ENCODE assay signal across 1 cellular context in the genomic region with DNA sequence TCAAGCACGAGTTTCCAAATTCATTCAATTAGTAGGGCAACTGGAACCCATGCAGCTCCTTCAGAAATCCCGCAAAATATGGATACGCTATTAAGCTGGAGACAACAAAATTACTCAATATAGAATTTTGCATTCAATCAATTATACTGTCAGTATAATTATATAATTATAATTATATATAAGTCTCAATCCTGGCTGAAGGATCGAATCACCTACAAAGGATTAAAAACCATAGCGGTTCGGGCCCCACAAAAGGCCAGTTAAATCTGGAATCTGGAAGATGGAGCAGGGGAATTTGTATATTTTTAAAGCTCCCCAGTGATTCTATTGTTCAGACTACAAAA.
TF ChIP-seq lines count a peak whose summit lies in the region.

No MANE protein-coding gene starts in this region.

TF ChIP-seq in HepG2, 621 proteins besides CTCF, POLR2A, EP300 and RAD21:
- TF ChIP-seq, protein P1, sequence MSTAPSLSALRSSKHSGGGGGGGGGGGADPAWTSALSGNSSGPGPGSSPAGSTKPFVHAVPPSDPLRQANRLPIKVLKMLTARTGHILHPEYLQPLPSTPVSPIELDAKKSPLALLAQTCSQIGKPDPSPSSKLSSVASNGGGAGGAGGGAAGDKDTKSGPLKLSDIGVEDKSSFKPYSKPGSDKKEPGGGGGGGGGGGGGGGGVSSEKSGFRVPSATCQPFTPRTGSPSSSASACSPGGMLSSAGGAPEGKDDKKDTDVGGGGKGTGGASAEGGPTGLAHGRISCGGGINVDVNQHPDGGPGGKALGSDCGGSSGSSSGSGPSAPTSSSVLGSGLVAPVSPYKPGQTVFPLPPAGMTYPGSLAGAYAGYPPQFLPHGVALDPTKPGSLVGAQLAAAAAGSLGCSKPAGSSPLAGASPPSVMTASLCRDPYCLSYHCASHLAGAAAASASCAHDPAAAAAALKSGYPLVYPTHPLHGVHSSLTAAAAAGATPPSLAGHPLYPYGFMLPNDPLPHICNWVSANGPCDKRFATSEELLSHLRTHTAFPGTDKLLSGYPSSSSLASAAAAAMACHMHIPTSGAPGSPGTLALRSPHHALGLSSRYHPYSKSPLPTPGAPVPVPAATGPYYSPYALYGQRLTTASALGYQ (CRISPR knock-in tag; IDR thresholded peaks at IDR 0.05), result no peak
- TF ChIP-seq PAWR (CRISPR knock-in tag; IDR thresholded peaks at IDR 0.05; ENCODE audit: borderline replicate concordance), result no peak
- TF ChIP-seq ZSCAN29 (CRISPR knock-in tag; conservative IDR thresholded peaks at IDR 0.05), result no peak
- TF ChIP-seq MZF1 (CRISPR knock-in tag; IDR thresholded peaks at IDR 0.05; ENCODE audit: borderline replicate concordance), result no peak
- TF ChIP-seq DR1 (CRISPR knock-in tag; IDR thresholded peaks at IDR 0.05), result no peak
- TF ChIP-seq RFXANK (CRISPR knock-in tag; IDR thresholded peaks at IDR 0.05), result no peak
- TF ChIP-seq, protein P2, sequence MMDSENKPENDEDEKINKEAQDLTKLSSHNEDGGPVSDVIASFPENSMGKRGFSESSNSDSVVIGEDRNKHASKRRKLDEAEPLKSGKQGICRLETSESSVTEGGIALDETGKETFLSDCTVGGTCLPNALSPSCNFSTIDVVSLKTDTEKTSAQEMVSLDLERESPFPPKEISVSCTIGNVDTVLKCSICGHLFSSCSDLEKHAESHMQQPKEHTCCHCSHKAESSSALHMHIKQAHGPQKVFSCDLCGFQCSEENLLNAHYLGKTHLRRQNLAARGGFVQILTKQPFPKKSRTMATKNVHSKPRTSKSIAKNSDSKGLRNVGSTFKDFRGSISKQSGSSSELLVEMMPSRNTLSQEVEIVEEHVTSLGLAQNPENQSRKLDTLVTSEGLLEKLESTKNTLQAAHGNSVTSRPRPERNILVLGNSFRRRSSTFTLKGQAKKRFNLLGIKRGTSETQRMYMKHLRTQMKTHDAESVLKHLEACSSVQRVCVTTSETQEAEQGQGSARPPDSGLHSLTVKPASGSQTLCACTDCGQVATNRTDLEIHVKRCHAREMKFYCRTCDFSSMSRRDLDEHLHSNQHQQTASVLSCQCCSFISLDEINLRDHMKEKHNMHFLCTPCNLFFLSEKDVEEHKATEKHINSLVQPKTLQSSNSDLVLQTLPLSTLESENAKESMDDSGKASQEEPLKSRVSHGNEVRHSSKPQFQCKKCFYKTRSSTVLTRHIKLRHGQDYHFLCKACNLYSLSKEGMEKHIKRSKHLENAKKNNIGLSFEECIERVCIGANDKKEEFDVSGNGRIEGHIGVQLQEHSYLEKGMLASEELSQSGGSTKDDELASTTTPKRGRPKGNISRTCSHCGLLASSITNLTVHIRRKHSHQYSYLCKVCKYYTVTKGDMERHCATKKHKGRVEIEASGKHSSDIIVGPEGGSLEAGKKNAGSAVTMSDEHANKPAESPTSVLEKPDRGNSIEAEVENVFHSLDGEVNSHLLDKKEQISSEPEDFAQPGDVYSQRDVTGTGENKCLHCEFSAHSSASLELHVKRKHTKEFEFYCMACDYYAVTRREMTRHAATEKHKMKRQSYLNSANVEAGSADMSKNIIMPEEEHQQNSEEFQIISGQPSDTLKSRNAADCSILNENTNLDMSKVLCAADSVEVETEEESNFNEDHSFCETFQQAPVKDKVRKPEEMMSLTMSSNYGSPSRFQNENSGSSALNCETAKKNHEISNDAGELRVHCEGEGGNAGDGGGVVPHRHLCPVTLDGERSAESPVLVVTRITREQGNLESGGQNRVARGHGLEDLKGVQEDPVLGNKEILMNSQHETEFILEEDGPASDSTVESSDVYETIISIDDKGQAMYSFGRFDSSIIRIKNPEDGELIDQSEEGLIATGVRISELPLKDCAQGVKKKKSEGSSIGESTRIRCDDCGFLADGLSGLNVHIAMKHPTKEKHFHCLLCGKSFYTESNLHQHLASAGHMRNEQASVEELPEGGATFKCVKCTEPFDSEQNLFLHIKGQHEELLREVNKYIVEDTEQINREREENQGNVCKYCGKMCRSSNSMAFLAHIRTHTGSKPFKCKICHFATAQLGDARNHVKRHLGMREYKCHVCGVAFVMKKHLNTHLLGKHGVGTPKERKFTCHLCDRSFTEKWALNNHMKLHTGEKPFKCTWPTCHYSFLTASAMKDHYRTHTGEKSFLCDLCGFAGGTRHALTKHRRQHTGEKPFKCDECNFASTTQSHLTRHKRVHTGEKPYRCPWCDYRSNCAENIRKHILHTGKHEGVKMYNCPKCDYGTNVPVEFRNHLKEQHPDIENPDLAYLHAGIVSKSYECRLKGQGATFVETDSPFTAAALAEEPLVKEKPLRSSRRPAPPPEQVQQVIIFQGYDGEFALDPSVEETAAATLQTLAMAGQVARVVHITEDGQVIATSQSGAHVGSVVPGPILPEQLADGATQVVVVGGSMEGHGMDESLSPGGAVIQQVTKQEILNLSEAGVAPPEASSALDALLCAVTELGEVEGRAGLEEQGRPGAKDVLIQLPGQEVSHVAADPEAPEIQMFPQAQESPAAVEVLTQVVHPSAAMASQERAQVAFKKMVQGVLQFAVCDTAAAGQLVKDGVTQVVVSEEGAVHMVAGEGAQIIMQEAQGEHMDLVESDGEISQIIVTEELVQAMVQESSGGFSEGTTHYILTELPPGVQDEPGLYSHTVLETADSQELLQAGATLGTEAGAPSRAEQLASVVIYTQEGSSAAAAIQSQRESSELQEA (CRISPR knock-in tag; IDR thresholded peaks at IDR 0.05; ENCODE audit: not compliant biosample characterization), result no peak
- TF ChIP-seq, protein P3, sequence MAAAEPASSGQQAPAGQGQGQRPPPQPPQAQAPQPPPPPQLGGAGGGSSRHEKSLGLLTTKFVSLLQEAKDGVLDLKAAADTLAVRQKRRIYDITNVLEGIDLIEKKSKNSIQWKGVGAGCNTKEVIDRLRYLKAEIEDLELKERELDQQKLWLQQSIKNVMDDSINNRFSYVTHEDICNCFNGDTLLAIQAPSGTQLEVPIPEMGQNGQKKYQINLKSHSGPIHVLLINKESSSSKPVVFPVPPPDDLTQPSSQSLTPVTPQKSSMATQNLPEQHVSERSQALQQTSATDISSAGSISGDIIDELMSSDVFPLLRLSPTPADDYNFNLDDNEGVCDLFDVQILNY (CRISPR knock-in tag; conservative IDR thresholded peaks at IDR 0.05), result no peak
- no peak for TF ChIP-seq KLF12 (CRISPR knock-in tag; IDR thresholded peaks at IDR 0.05; ENCODE audit: borderline replicate concordance)
- TF ChIP-seq, protein P4, sequence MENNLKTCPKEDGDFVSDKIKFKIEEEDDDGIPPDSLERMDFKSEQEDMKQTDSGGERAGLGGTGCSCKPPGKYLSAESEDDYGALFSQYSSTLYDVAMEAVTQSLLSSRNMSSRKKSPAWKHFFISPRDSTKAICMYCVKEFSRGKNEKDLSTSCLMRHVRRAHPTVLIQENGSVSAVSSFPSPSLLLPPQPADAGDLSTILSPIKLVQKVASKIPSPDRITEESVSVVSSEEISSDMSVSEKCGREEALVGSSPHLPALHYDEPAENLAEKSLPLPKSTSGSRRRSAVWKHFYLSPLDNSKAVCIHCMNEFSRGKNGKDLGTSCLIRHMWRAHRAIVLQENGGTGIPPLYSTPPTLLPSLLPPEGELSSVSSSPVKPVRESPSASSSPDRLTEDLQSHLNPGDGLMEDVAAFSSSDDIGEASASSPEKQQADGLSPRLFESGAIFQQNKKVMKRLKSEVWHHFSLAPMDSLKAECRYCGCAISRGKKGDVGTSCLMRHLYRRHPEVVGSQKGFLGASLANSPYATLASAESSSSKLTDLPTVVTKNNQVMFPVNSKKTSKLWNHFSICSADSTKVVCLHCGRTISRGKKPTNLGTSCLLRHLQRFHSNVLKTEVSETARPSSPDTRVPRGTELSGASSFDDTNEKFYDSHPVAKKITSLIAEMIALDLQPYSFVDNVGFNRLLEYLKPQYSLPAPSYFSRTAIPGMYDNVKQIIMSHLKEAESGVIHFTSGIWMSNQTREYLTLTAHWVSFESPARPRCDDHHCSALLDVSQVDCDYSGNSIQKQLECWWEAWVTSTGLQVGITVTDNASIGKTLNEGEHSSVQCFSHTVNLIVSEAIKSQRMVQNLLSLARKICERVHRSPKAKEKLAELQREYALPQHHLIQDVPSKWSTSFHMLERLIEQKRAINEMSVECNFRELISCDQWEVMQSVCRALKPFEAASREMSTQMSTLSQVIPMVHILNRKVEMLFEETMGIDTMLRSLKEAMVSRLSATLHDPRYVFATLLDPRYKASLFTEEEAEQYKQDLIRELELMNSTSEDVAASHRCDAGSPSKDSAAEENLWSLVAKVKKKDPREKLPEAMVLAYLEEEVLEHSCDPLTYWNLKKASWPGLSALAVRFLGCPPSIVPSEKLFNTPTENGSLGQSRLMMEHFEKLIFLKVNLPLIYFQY (CRISPR knock-in tag; IDR thresholded peaks at IDR 0.05; ENCODE audit: borderline replicate concordance), result no peak
- TF ChIP-seq GTF2F1 (IDR thresholded peaks at IDR 0.05; ENCODE audit: low read length), result no peak
- TF ChIP-seq, protein P5, sequence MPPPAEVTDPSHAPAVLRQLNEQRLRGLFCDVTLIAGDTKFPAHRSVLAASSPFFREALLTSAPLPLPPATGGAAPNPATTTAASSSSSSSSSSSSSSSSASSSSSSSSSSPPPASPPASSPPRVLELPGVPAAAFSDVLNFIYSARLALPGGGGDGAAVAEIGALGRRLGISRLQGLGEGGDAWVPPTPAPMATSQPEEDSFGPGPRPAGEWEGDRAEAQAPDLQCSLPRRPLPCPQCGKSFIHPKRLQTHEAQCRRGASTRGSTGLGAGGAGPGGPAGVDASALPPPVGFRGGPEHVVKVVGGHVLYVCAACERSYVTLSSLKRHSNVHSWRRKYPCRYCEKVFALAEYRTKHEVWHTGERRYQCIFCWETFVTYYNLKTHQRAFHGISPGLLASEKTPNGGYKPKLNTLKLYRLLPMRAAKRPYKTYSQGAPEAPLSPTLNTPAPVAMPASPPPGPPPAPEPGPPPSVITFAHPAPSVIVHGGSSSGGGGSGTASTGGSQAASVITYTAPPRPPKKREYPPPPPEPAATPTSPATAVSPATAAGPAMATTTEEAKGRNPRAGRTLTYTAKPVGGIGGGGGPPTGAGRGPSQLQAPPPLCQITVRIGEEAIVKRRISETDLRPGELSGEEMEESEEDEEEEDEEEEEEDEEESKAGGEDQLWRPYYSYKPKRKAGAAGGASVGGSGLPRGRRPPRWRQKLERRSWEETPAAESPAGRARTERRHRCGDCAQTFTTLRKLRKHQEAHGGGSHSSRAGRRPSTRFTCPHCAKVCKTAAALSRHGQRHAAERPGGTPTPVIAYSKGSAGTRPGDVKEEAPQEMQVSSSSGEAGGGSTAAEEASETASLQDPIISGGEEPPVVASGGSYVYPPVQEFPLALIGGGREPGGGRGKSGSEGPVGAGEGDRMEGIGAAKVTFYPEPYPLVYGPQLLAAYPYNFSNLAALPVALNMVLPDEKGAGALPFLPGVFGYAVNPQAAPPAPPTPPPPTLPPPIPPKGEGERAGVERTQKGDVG (CRISPR knock-in tag; IDR thresholded peaks at IDR 0.05; ENCODE audit: borderline replicate concordance), result no peak
- TF ChIP-seq JUN (CRISPR knock-in tag; IDR thresholded peaks at IDR 0.05), result no peak
